Comparison of ENCODE assay signal across 8 cellular contexts in genomic region chr15:35751421-35752133, GRCh38.
DNase-seq lines count a peak whose midpoint lies in the region; ATAC-seq, FAIRE-seq and TF ChIP-seq lines count a peak whose summit lies in the region.

No MANE protein-coding gene starts in this region.

- H3K9me3 Mint-ChIP-seq in GM23338 = no peaks in the 10 kb centered on the region
- H3K9me3 Mint-ChIP-seq in T-helper 2 cell treated with Interferon-gamma antibody and Interleukin-4, amounts not matched to agents 5 μg/mL and 100 μg/mL, for 36 hours = no peaks in the 10 kb centered on the region

- H3K79me2 ChIP-seq in DND-41 (ENCODE audit: insufficient read depth, low read length) = no peaks in the 10 kb centered on the region
- no peaks in the 10 kb centered on the region for H3K79me2 ChIP-seq in GM23338 (replicated peaks; ENCODE audit: insufficient read depth)

- H3K36me3 ChIP-seq in DND-41 (ENCODE audit: insufficient read depth, low read length) = no peaks in the 10 kb centered on the region
- no peaks in the 10 kb centered on the region for H3K36me3 ChIP-seq in GM23338 (ENCODE audit: insufficient read depth)
- no peaks in the 10 kb centered on the region for H3K36me3 ChIP-seq in bronchial epithelial cell (ENCODE audit: control insufficient read depth, insufficient read depth, low read length)

- H3K9ac ChIP-seq in DND-41 (ENCODE audit: low read depth, low read length) = no peak overlapping the region

- H2AFZ ChIP-seq in DND-41 (ENCODE audit: low read depth, low read length) (no peak overlapping the region), GM23338 (peak overlapping the region; percentile 8; the same call in 1 of the 2 replicates)

- no peak overlapping the region for H3K4me3 ChIP-seq in DND-41 (ENCODE audit: low read depth in 1 of 2, low read length in 2 of 2)
- H3K4me3 ChIP-seq in GM23338 = no peak overlapping the region
- H3K4me3 ChIP-seq in bronchial epithelial cell (ENCODE audit: low read depth, low read length) = no peak overlapping the region

- ATAC-seq in DND-41 (ENCODE audit: insufficient read depth, low read depth) (peak; percentile 77; the same call in 2 of the 3 replicates), GM23338 (peak; percentile 99), GM18907 (IDR thresholded peaks at IDR 0.05; ENCODE audit: unreplicated experiment) (no peak)

- peak; percentile 79 for TF ChIP-seq CTCF in DND-41 (IDR thresholded peaks at IDR 0.05; ENCODE audit: borderline replicate concordance, extremely low read depth, low read length, poor library complexity, severe bottlenecking)
- peak; percentile 83 to 84 for TF ChIP-seq CTCF in GM23338 (conservative IDR thresholded peaks at IDR 0.05; ENCODE audit: low read depth in 2 of 2)
- TF ChIP-seq CTCF in bronchial epithelial cell (IDR thresholded peaks at IDR 0.05; ENCODE audit: insufficient read depth, low read length, severe bottlenecking) = peak; percentile 80

- H3K4me1 ChIP-seq in DND-41 (ENCODE audit: insufficient read depth, low read length) (no peaks in the 10 kb centered on the region), GM23338 (ENCODE audit: insufficient read depth) (no peaks in the 10 kb centered on the region)

- H3K4me1 Mint-ChIP-seq in GM23338 = peaks cover 14% of the 10 kb centered on the region
- no peaks in the 10 kb centered on the region for H3K4me1 Mint-ChIP-seq in T-helper 2 cell treated with Interferon-gamma antibody and Interleukin-4, amounts not matched to agents 5 μg/mL and 100 μg/mL, for 36 hours (ENCODE audit: low read depth)

- H3K9me3 ChIP-seq in DND-41 (ENCODE audit: insufficient read depth, low read length, severe bottlenecking) = no peaks in the 10 kb centered on the region

- H3K4me3 Mint-ChIP-seq in GM23338 = no peak overlapping the region
- no peak overlapping the region for H3K4me3 Mint-ChIP-seq in T-helper 2 cell treated with Interferon-gamma antibody and Interleukin-4, amounts not matched to agents 5 μg/mL and 100 μg/mL, for 36 hours

- peak overlapping the region; percentile 53; the same call in 1 of the 2 replicates for H3K27ac Mint-ChIP-seq in GM23338
- H3K27ac Mint-ChIP-seq in T-helper 2 cell treated with Interferon-gamma antibody and Interleukin-4, amounts not matched to agents 5 μg/mL and 100 μg/mL, for 36 hours = no peak overlapping the region

- H3K9me2 ChIP-seq in GM23338 (ENCODE audit: insufficient read depth) = peaks cover 7% of the 10 kb centered on the region; the same call in 1 of the 2 replicates

- no peaks in the 10 kb centered on the region for H3F3A ChIP-seq in GM23338 (replicated peaks; ENCODE audit: low read depth)

- peaks cover 8% of the 10 kb centered on the region; the same call in 2 of the 3 replicates for H3K36me3 Mint-ChIP-seq in GM23338 (ENCODE audit: low read depth)
- H3K36me3 Mint-ChIP-seq in T-helper 2 cell treated with Interferon-gamma antibody and Interleukin-4, amounts not matched to agents 5 μg/mL and 100 μg/mL, for 36 hours (ENCODE audit: low read depth) = no peaks in the 10 kb centered on the region

- peak; percentile 54 for DNase-seq in DND-41
- DNase-seq in GM23338 (ENCODE audit: low spot score) = peak; percentile 93
- peak; percentile 78 for DNase-seq in NCI-H1436 (lab: John Stamatoyannopoulos, UW)
- peak; percentile 5 for DNase-seq in T-helper 2 cell treated with Interferon-gamma antibody and Interleukin-4, amounts not matched to agents 5 μg/mL and 100 μg/mL, for 36 hours (ENCODE audit: low spot score)
- peak; percentile 59 for DNase-seq in bronchial epithelial cell (ENCODE audit: low read depth)
- peak; percentile 84 for DNase-seq in kidney glomerular epithelial cell (lab: John Stamatoyannopoulos, UW)
- DNase-seq in stimulated activated CD4-positive, alpha-beta T cell treated with anti-CD3 and anti-CD28 coated beads, Interleukin-1b, Interleukin-23, amount 100 ng/mL, for 48 hours = peak; percentile 22

- H3K27me3 Mint-ChIP-seq in GM23338 (ENCODE audit: insufficient read depth, low read depth, poor library complexity) = peaks cover 5% of the 10 kb centered on the region
- no peaks in the 10 kb centered on the region for H3K27me3 Mint-ChIP-seq in T-helper 2 cell treated with Interferon-gamma antibody and Interleukin-4, amounts not matched to agents 5 μg/mL and 100 μg/mL, for 36 hours (ENCODE audit: low read depth)

- H3K4me2 ChIP-seq in DND-41 (ENCODE audit: insufficient read depth, low read length) (no peak overlapping the region), GM23338 (no peak overlapping the region)

- H3K27me3 ChIP-seq in DND-41 (ENCODE audit: insufficient read depth, low read length, poor library complexity) = no peaks in the 10 kb centered on the region
- H3K27me3 ChIP-seq in GM23338 (ENCODE audit: insufficient read depth) = no peaks in the 10 kb centered on the region
- H3K27me3 ChIP-seq in bronchial epithelial cell (ENCODE audit: control insufficient read depth, insufficient read depth, low read length) = no peaks in the 10 kb centered on the region

- H3K27ac ChIP-seq in DND-41 (ENCODE audit: low read length) (no peak overlapping the region), GM23338 (ENCODE audit: low read depth) (no peak overlapping the region)

- H4K20me1 ChIP-seq in DND-41 (ENCODE audit: insufficient read depth, low read length) (no peaks in the 10 kb centered on the region), GM23338 (replicated peaks; ENCODE audit: insufficient read depth) (no peaks in the 10 kb centered on the region)

- peak; percentile 36 for FAIRE-seq in bronchial epithelial cell (lab: Jason Lieb, UNC)

TF ChIP-seq in GM23338, 12 proteins besides CTCF, POLR2A, EP300 and RAD21 (continues in another document):
- no peak for TF ChIP-seq JUNB (IDR thresholded peaks at IDR 0.05; ENCODE audit: unreplicated experiment)
- no peak for TF ChIP-seq ZNF331 (CRISPR knock-in tag; IDR thresholded peaks at IDR 0.05; ENCODE audit: low read depth)
- no peak for TF ChIP-seq NANOG (IDR thresholded peaks at IDR 0.05; ENCODE audit: borderline replicate concordance)
- TF ChIP-seq EZH2phosphoT487 (IDR thresholded peaks at IDR 0.05; ENCODE audit: unreplicated experiment) = no peak
- TF ChIP-seq ETS1 (IDR thresholded peaks at IDR 0.05) = no peak
- TF ChIP-seq ZNF114 (CRISPR knock-in tag; IDR thresholded peaks at IDR 0.05) = no peak

Comparison
In these comparisons a context has a peak if more than half of its experiments do, and no peak if none do; other contexts are left out.
1. DNase-seq: peak in every context shown above with its lines; median percentile 93 in GM23338; 84 in kidney glomerular epithelial cell; 78 in NCI-H1436; 59 in bronchial epithelial cell; 54 in DND-41; 22 in stimulated activated CD4-positive, alpha-beta T cell treated with anti-CD3 and anti-CD28 coated beads, Interleukin-1b, Interleukin-23, amount 100 ng/mL, for 48 hours; 5 in T-helper 2 cell treated with Interferon-gamma antibody and Interleukin-4, amounts not matched to agents 5 μg/mL and 100 μg/mL, for 36 hours.